Comparison of ENCODE assay signal across 19 cellular contexts in the genomic region with DNA sequence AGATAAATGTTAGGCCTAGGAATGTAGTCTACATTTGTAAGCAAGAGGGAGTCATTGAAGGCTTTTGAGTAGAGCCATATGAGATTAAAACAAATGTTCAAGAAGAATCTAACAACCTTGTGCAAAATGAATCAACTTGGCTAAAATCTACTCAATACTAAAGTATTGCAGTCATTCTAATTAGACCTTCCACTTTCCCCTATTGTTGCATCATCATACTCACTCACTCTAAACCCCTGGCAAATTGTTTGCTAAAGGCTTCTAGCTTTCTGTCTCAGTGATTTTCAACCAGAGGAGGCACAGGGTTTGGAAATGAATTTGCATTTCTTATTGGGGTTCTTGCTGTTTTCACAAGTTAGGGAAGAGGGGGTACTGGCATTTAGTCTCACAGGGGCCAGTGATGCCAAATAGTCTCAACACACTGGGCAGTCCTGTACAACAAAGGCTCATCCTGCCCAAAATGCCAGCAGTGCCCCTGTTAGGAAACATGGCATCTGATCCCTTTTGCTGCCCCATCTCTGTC.
DNase-seq lines count a peak whose midpoint lies in the region; ATAC-seq and TF ChIP-seq lines count a peak whose summit lies in the region.
"Had no signal": no experiment of that assay in that cellular context is flagged by ENCODE, and none has a peak within 500 bp of the region (broad histone marks: within the 10 kb centered on the region; RNA-seq: fewer than 3 reads in every experiment).

No MANE protein-coding gene starts in this region.

- no peak overlapping the region for H3K4me3 Mint-ChIP-seq in stimulated activated naive CD8-positive, alpha-beta T cell treated with anti-CD3 and anti-CD28 coated beads, Interleukin-15, amount 100 ng/mL, for 72 hours
- H3K4me3 Mint-ChIP-seq: CD8-positive, alpha-beta memory T cell had no signal

- H3K9ac ChIP-seq in adipocyte (ENCODE audit: low read length), result no peak overlapping the region
- H3K9ac ChIP-seq: SK-N-SH had no signal

- ATAC-seq in stimulated activated naive CD8-positive, alpha-beta T cell treated with anti-CD3 and anti-CD28 coated beads, Interleukin-15, amount 100 ng/mL, for 72 hours, result no peak
- ATAC-seq: Panc1 had no signal

- H3K27me3 Mint-ChIP-seq in stimulated activated naive CD8-positive, alpha-beta T cell treated with anti-CD3 and anti-CD28 coated beads, Interleukin-15, amount 100 ng/mL, for 72 hours, result no peaks in the 10 kb centered on the region
- H3K27me3 Mint-ChIP-seq: CD8-positive, alpha-beta memory T cell had no signal

- no peaks in the 10 kb centered on the region for H3K36me3 ChIP-seq in adipocyte (ENCODE audit: control insufficient read depth, insufficient read depth, low read length, severe bottlenecking)

- H3K4me1 Mint-ChIP-seq in stimulated activated naive CD8-positive, alpha-beta T cell treated with anti-CD3 and anti-CD28 coated beads, Interleukin-15, amount 100 ng/mL, for 72 hours, result no peaks in the 10 kb centered on the region
- H3K4me1 Mint-ChIP-seq: CD8-positive, alpha-beta memory T cell had no signal

- peaks cover under 1 to 7% of the 10 kb centered on the region in 2 donors for H3K9me3 Mint-ChIP-seq in stimulated activated naive CD8-positive, alpha-beta T cell treated with anti-CD3 and anti-CD28 coated beads, Interleukin-15, amount 100 ng/mL, for 72 hours

- TF ChIP-seq CTCF in AG10803 (conservative IDR thresholded peaks at IDR 0.05; ENCODE audit: low read length) (no peak), fibroblast of the aortic adventitia (IDR thresholded peaks at IDR 0.05; ENCODE audit: insufficient read depth, low read length) (no peak)

- peaks cover 10% of the 10 kb centered on the region for H3K27me3 ChIP-seq in adipocyte (replicated peaks; ENCODE audit: control insufficient read depth, insufficient read depth, low read length)

- H3K27ac Mint-ChIP-seq in stimulated activated naive CD8-positive, alpha-beta T cell treated with anti-CD3 and anti-CD28 coated beads, Interleukin-15, amount 100 ng/mL, for 72 hours, result no peak overlapping the region
- H3K27ac Mint-ChIP-seq: CD8-positive, alpha-beta memory T cell had no signal

- peaks cover 8% of the 10 kb centered on the region for H3K4me1 ChIP-seq in adipocyte (ENCODE audit: control insufficient read depth, insufficient read depth, low read length)

- DNase-seq in AG10803 (ENCODE audit: low read depth) (peak; percentile 62), GM03348 (ENCODE audit: low spot score) (peak; percentile 25), adipocyte (ENCODE audit: low read depth) (peak; percentile 55), fibroblast of the aortic adventitia (ENCODE audit: low read depth) (peak; percentile 12), 8988T (no peak), activated gamma-delta T cell treated with Interleukin-2 at 50 U/mL for 16 hours (no peak)
- no peak for DNase-seq in stimulated activated naive CD8-positive, alpha-beta T cell treated with anti-CD3 and anti-CD28 coated beads, Interleukin-15, amount 100 ng/mL, for 72 hours
- DNase-seq: AML-193; C1 segment of cervical spinal cord; Calu3; CD8-positive, alpha-beta memory T cell; Karpas-422; MV-4-11; NCI-H1694; NCI-H2081; NCI-H510A treated with DMSO at 0.1 percent for 48 hours; SIG-M5; SK-N-SH had no signal

- peaks cover 2% of the 10 kb centered on the region for H3K9me3 ChIP-seq in adipocyte (ENCODE audit: control insufficient read depth, low read length)
- H3K9me3 ChIP-seq: SK-N-SH had no signal

- H3K4me3 ChIP-seq in AG10803 (ENCODE audit: low read length) (no peak overlapping the region), adipocyte (ENCODE audit: low read length) (no peak overlapping the region), fibroblast of the aortic adventitia (ENCODE audit: low read depth, low read length) (no peak overlapping the region)

Comparison
In these comparisons a context has a peak if more than half of its experiments do, and no peak if none do; other contexts are left out.
1. DNase-seq: peak in AG10803 (single experiment), GM03348 (single experiment), adipocyte (single experiment) and fibroblast of the aortic adventitia (single experiment); none in 8988T (single experiment), stimulated activated naive CD8-positive, alpha-beta T cell treated with anti-CD3 and anti-CD28 coated beads, Interleukin-15, amount 100 ng/mL, for 72 hours (0 of 2) and activated gamma-delta T cell treated with Interleukin-2 at 50 U/mL for 16 hours (single experiment).